In genomic region chrX:16671005-16671404, GRCh38 we compare ENCODE assay signal across 8 cellular contexts. TPM values are rescaled to one million over a fixed set of nuclear protein-coding genes. Genes with fewer than 3 reads are reported as not detected.
DNase-seq lines count a peak whose midpoint lies in the region; ATAC-seq, FAIRE-seq and TF ChIP-seq lines count a peak whose summit lies in the region.

No MANE protein-coding gene starts in this region.

- H3K9me3 Mint-ChIP-seq in astrocyte (ENCODE audit: unreplicated experiment) = no peaks in the 10 kb centered on the region
- peaks cover 0 to 1% (median 0%) of the 10 kb centered on the region in 6 donors for H3K9me3 Mint-ChIP-seq in immature natural killer cell

- no peaks in the 10 kb centered on the region for H3K9me3 ChIP-seq in astrocyte (ENCODE audit: insufficient read depth, low read depth, low read length)

- H3K27ac ChIP-seq in astrocyte (ENCODE audit: low read depth, low read length) = no peak overlapping the region

- H3K27ac Mint-ChIP-seq in astrocyte (ENCODE audit: unreplicated experiment) = no peak overlapping the region
- no peak overlapping the region for H3K27ac Mint-ChIP-seq in immature natural killer cell

- H3K4me2 ChIP-seq in astrocyte (ENCODE audit: low read length) = no peak overlapping the region

- H3K27me3 Mint-ChIP-seq in astrocyte (ENCODE audit: low read depth, unreplicated experiment) (no peaks in the 10 kb centered on the region), immature natural killer cell (ENCODE audit: low read depth in 3 of 3) (peaks cover 0 to 2% (median 0%) of the 10 kb centered on the region in 3 donors)

- H3K79me2 ChIP-seq in astrocyte (ENCODE audit: insufficient read depth, low read length) = no peaks in the 10 kb centered on the region

- H2AFZ ChIP-seq in astrocyte (ENCODE audit: low read depth, low read length) = no peak overlapping the region

- peaks cover 6% of the 10 kb centered on the region for H3K4me1 Mint-ChIP-seq in astrocyte (ENCODE audit: low read depth, unreplicated experiment)
- no peaks in the 10 kb centered on the region for H3K4me1 Mint-ChIP-seq in immature natural killer cell

- peaks cover 3% of the 10 kb centered on the region for H3K4me1 ChIP-seq in astrocyte (ENCODE audit: insufficient read depth, low read length)

- H3K4me3 Mint-ChIP-seq in astrocyte (ENCODE audit: unreplicated experiment) (no peak overlapping the region), immature natural killer cell (no peak overlapping the region)

- no peaks in the 10 kb centered on the region for H3K36me3 Mint-ChIP-seq in astrocyte (ENCODE audit: low read depth, unreplicated experiment)
- peaks cover 0 to 6% (median 5%) of the 10 kb centered on the region in 3 donors for H3K36me3 Mint-ChIP-seq in immature natural killer cell

- H3K4me3 ChIP-seq in astrocyte (ENCODE audit: insufficient read depth, low read depth, low read length) = no peak overlapping the region

- DNase-seq in 8988T (peak; percentile 46), EL (peak; percentile 52), NCI-H2227 treated with DMSO at 0.1 percent for 48 hours (lab: John Stamatoyannopoulos, UW) (peak; percentile 52), astrocyte (ENCODE audit: low read depth) (peak; percentile 32), kidney tubule cell (ENCODE audit: low spot score) (peak; percentile 48), immature natural killer cell (no peak)

- no peaks in the 10 kb centered on the region for H3K36me3 ChIP-seq in astrocyte (ENCODE audit: insufficient read depth, low read length)

- TF ChIP-seq CTCF in astrocyte (IDR thresholded peaks at IDR 0.05; ENCODE audit: insufficient read depth, low read depth, low read length) = peak; percentile 23

- no peak for ATAC-seq in HG02642 (IDR thresholded peaks at IDR 0.05; ENCODE audit: poor library complexity, unreplicated experiment)
- ATAC-seq in HG03139 (IDR thresholded peaks at IDR 0.05; ENCODE audit: unreplicated experiment) = no peak

- no peaks in the 10 kb centered on the region for H3K27me3 ChIP-seq in astrocyte (ENCODE audit: insufficient read depth, low read length)

- no peak overlapping the region for H3K9ac ChIP-seq in astrocyte (ENCODE audit: low read length)

- no peaks in the 10 kb centered on the region for H4K20me1 ChIP-seq in astrocyte (ENCODE audit: insufficient read depth, low read length)

- peak; percentile 95 for FAIRE-seq in astrocyte (lab: Jason Lieb, UNC)

RNA-seq across cellular contexts. Expression of gene S100G, which starts 21.0 kb away (rescaled TPM):
- total RNA-seq in astrocyte = not detected in 2 replicates
- polyA plus RNA-seq in immature natural killer cell = not detected

RNA-seq across cellular contexts. Expression of gene CTPS2, which starts 41.5 kb away (rescaled TPM):
- total RNA-seq in astrocyte = 10.8 and 11.4 TPM in 2 replicates
- polyA plus RNA-seq in immature natural killer cell = 1 to 10 TPM; 1.1 to 5.7 (median 4.5) TPM

RNA-seq across cellular contexts. Expression of gene SYAP1, which starts 48.4 kb away (rescaled TPM):
- total RNA-seq in astrocyte = 35.5 and 39.2 TPM in 2 replicates
- polyA plus RNA-seq in immature natural killer cell = 10 to 100 TPM; 18.7 to 33.4 (median 28.8) TPM

Comparison
In these comparisons a context has a peak if more than half of its experiments do, and no peak if none do; other contexts are left out.
1. DNase-seq: peak in 8988T (single experiment), EL (single experiment), NCI-H2227 treated with DMSO at 0.1 percent for 48 hours (single experiment), astrocyte (single experiment) and kidney tubule cell (single experiment); none in immature natural killer cell (0 of 3).